Comparison of ENCODE assay signal across 8 cellular contexts in genomic region chr2:201116115-201116958, GRCh38. TPM values are rescaled to one million over a fixed set of nuclear protein-coding genes. Genes with fewer than 3 reads are reported as not detected.
DNase-seq lines count a peak whose midpoint lies in the region; ATAC-seq lines count a peak whose summit lies in the region.

TSS of gene CFLAR (plus strand) at chr2:201116164. CDS start at chr2:201129866, 13,702 bp downstream.

- peaks cover 32% of the 10 kb centered on the region for H3K4me1 Mint-ChIP-seq in activated CD8-positive, alpha-beta memory T cell treated with anti-CD3 and anti-CD28 coated beads, Interleukin-2, amount 10 ng/mL, durations not matched to agents 7 days and 5 days

- peaks cover 31% of the 10 kb centered on the region for H3K36me3 Mint-ChIP-seq in activated CD8-positive, alpha-beta memory T cell treated with anti-CD3 and anti-CD28 coated beads, Interleukin-2, amount 10 ng/mL, durations not matched to agents 7 days and 5 days

- DNase-seq in NT2/D1 (ENCODE audit: low read depth, low spot score): no peak
- DNase-seq in activated CD8-positive, alpha-beta memory T cell treated with anti-CD3 and anti-CD28 coated beads, Interleukin-2, amount 10 ng/mL, durations not matched to agents 7 days and 5 days: peak; percentile 93
- DNase-seq in stimulated activated CD8-positive, alpha-beta memory T cell treated with anti-CD3 and anti-CD28 coated beads, Interleukin-2, amount 100 ng/mL, for 1 hour (ENCODE audit: low read depth in 2 of 2): peak; percentile 60 to 65

- peaks cover 20% of the 10 kb centered on the region; the same call in 1 of the 2 replicates for H4K20me1 ChIP-seq in BLaER1

- CTCF ChIA-PET in activated CD8-positive, alpha-beta memory T cell treated with anti-CD3 and anti-CD28 coated beads, Interleukin-2, amount 10 ng/mL, durations not matched to agents 7 days and 5 days (lab: Charles Lee): interaction anchor here (0.9 to 7.9 kb wide), 15 partner anchors 10 to 252 kb away, joined by 3 to 62 read pairs (median 11); partner anchors contain the start of genes CASP8, CLK1, HYCC2 and NDUFB3

- H3K4me2 ChIP-seq in BLaER1: peak within 1 kb of the TSS; percentile 87

- H3K27me3 ChIP-seq in BLaER1 (no peaks in the 10 kb centered on the region), NT2/D1 (ENCODE audit: insufficient read depth, insufficient read length) (no peaks in the 10 kb centered on the region), endocrine pancreas (ENCODE audit: control insufficient read depth, insufficient read depth, low read length) (no peaks in the 10 kb centered on the region)

- H3K4me3 ChIP-seq in BLaER1 (peak within 1 kb of the TSS; percentile 80), NT2/D1 (ENCODE audit: insufficient read length, low read depth) (peak within 1 kb of the TSS; percentile 85), endocrine pancreas (ENCODE audit: control insufficient read depth, insufficient read depth, low read length) (peak within 1 kb of the TSS; percentile 83), mesodermal cell (ENCODE audit: extremely low read depth, insufficient read depth, low read length, poor library complexity, severe bottlenecking) (peak within 1 kb of the TSS; percentile 40)

- H3K9me3 ChIP-seq in BLaER1: no peaks in the 10 kb centered on the region
- H3K9me3 ChIP-seq in NT2/D1 (ENCODE audit: insufficient read depth, low read length): no peaks in the 10 kb centered on the region
- H3K9me3 ChIP-seq in endocrine pancreas (ENCODE audit: control insufficient read depth, low read length): no peaks in the 10 kb centered on the region
- no peaks in the 10 kb centered on the region for H3K9me3 ChIP-seq in mesodermal cell (ENCODE audit: control insufficient read depth, low read length)

- H3K9ac ChIP-seq in BLaER1 (peak within 1 kb of the TSS; percentile 97), NT2/D1 (ENCODE audit: insufficient read length, low read depth) (peak within 1 kb of the TSS; percentile 92), endocrine pancreas (ENCODE audit: control insufficient read depth, insufficient read depth, low read length) (peak within 1 kb of the TSS; percentile 89)

- H3K9me3 Mint-ChIP-seq in activated CD8-positive, alpha-beta memory T cell treated with anti-CD3 and anti-CD28 coated beads, Interleukin-2, amount 10 ng/mL, durations not matched to agents 7 days and 5 days (ENCODE audit: low read depth): no peaks in the 10 kb centered on the region

- H3K36me3 ChIP-seq in BLaER1: no peaks in the 10 kb centered on the region
- no peaks in the 10 kb centered on the region for H3K36me3 ChIP-seq in NT2/D1 (ENCODE audit: insufficient read depth, insufficient read length, low read length)
- H3K36me3 ChIP-seq in endocrine pancreas (ENCODE audit: control insufficient read depth, insufficient read depth, low read length): no peaks in the 10 kb centered on the region
- no peaks in the 10 kb centered on the region for H3K36me3 ChIP-seq in mesodermal cell (ENCODE audit: control insufficient read depth, insufficient read depth, low read length)

- H3K27me3 Mint-ChIP-seq in activated CD8-positive, alpha-beta memory T cell treated with anti-CD3 and anti-CD28 coated beads, Interleukin-2, amount 10 ng/mL, durations not matched to agents 7 days and 5 days: peaks cover 2% of the 10 kb centered on the region

- peak within 1 kb of the TSS; percentile 95 for H3K4me3 Mint-ChIP-seq in activated CD8-positive, alpha-beta memory T cell treated with anti-CD3 and anti-CD28 coated beads, Interleukin-2, amount 10 ng/mL, durations not matched to agents 7 days and 5 days

- ATAC-seq in GM19324 (IDR thresholded peaks at IDR 0.05; ENCODE audit: low FRiP score, unreplicated experiment): peak; percentile 45
- peak; percentile 30 for ATAC-seq in HG03457 (IDR thresholded peaks at IDR 0.05; ENCODE audit: unreplicated experiment)
- peak; percentile 54 for ATAC-seq in activated CD8-positive, alpha-beta memory T cell treated with anti-CD3 and anti-CD28 coated beads, Interleukin-2, amount 10 ng/mL, durations not matched to agents 7 days and 5 days

- peak within 1 kb of the TSS; percentile 90 for H3K27ac Mint-ChIP-seq in activated CD8-positive, alpha-beta memory T cell treated with anti-CD3 and anti-CD28 coated beads, Interleukin-2, amount 10 ng/mL, durations not matched to agents 7 days and 5 days

- peaks cover 30% of the 10 kb centered on the region for H3K4me1 ChIP-seq in BLaER1
- H3K4me1 ChIP-seq in NT2/D1 (ENCODE audit: insufficient read depth, insufficient read length): peaks cover 3% of the 10 kb centered on the region
- peaks cover 3% of the 10 kb centered on the region for H3K4me1 ChIP-seq in endocrine pancreas (ENCODE audit: control insufficient read depth, insufficient read depth, low read length)
- H3K4me1 ChIP-seq in mesodermal cell (ENCODE audit: control insufficient read depth, insufficient read depth, low read length, poor library complexity, severe bottlenecking): peaks cover 4% of the 10 kb centered on the region

- 64% methylated on average over 62 to 74 of the region's 75 CpGs for WGBS in mesodermal cell (ENCODE audit: insufficient coverage in 2 of 2), 2 experiments

- peak within 1 kb of the TSS; percentile 99 for H3K27ac ChIP-seq in BLaER1
- H3K27ac ChIP-seq in mesodermal cell (ENCODE audit: low read depth, low read length, severe bottlenecking): peak within 1 kb of the TSS; percentile 72

RNA-seq across cellular contexts. Expression of gene CFLAR, which starts in this region (rescaled TPM):
- 100 to 1,000 TPM; 193 to 242 TPM for total RNA-seq in activated CD8-positive, alpha-beta memory T cell treated with anti-CD3 and anti-CD28 coated beads, Interleukin-2, amount 10 ng/mL, durations not matched to agents 7 days and 5 days
- 58.5 TPM for polyA plus RNA-seq in mesodermal cell (2013, experiment 1 of 2)
- 42.6 TPM for polyA plus RNA-seq in mesodermal cell (2013, experiment 2 of 2)
